25 cellular contexts compared by ENCODE assay signal in genomic region chr1:100869996-100870395, GRCh38.
"Had no signal": no experiment of that assay in that cellular context is flagged by ENCODE, and none has a peak within 500 bp of the region (broad histone marks: within the 10 kb centered on the region; RNA-seq: fewer than 3 reads in every experiment).

No MANE protein-coding gene starts in this region.

- DNase-seq: activated CD4-positive, alpha-beta memory T cell treated with anti-CD3 and anti-CD28 coated beads, Interleukin-2, amount 10 ng/mL, durations not matched to agents 7 days and 5 days; activated CD4-positive, alpha-beta T cell treated with anti-CD3 and anti-CD28 coated beads for 1 hour; activated CD4-positive, alpha-beta T cell treated with anti-CD3 and anti-CD28 coated beads, Interleukin-2, amount 10 ng/mL, durations not matched to agents 7 days and 5 days; activated CD8-positive, alpha-beta memory T cell treated with anti-CD3 and anti-CD28 coated beads, Interleukin-2, amount 50 U/mL, for 48 hours; activated gamma-delta T cell; activated naive CD4-positive, alpha-beta T cell treated with anti-CD3 and anti-CD28 coated beads, Interleukin-2, amount 10 ng/mL, durations not matched to agents 7 days and 5 days; activated naive CD8-positive, alpha-beta T cell treated with anti-CD3 and anti-CD28 coated beads, Interleukin-2, amount 10 ng/mL, durations not matched to agents 7 days and 5 days; activated T-cell treated with anti-CD3 and anti-CD28 coated beads, Interleukin-2, amount 50 U/mL, for 24 hours; cerebellar nuclear complex; colonic mucosa; dorsolateral prefrontal cortex; effector memory CD4-positive, alpha-beta T cell; hypothalamus; immature natural killer cell; kidney; left colon; mammary epithelial cell; right lobe of liver; stimulated activated CD4-positive, alpha-beta T cell treated with anti-CD3 and anti-CD28 coated beads, Interleukin-4, amount 100 ng/mL, for 1 hour; stimulated activated naive CD8-positive, alpha-beta T cell treated with anti-CD3 and anti-CD28 coated beads, Interleukin-15, Interleukin-2, amounts not matched to agents 100 U/mL and 50 U/mL, for 24 hours; testis; transverse colon had no signal

- H3K27ac ChIP-seq: ascending aorta, cardiac muscle cell, colonic mucosa, dorsolateral prefrontal cortex, gastroesophageal sphincter, right lobe of liver, testis, transverse colon had no signal

- ATAC-seq: gastroesophageal sphincter; right lobe of liver; stimulated activated naive CD8-positive, alpha-beta T cell treated with anti-CD3 and anti-CD28 coated beads, Interleukin-15, Interleukin-2, amounts not matched to agents 100 U/mL and 50 U/mL, for 24 hours had no signal
